In the genomic region with DNA sequence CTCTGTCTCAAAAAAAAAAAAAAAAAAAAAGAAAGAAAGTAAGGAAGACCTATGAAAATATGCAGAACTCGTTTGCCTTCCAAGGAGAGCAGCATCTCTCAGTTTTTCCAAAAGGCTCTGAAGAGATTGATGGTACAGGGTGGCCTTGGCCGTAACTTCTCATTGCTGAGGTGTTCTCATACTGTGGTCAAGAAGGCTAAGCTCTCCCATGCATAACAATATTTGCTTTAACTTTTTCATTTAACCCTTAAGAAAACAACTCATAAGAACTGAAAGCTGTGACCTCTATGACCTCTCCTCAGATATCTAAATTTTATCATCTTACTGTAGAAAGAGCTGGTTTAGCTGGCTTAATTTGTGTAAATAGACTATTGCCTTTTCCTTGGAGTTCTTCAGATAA, we compare ENCODE assay signal across 23 cellular contexts. TPM values are rescaled to one million over a fixed set of nuclear protein-coding genes. Genes with fewer than 3 reads are reported as not detected.
DNase-seq lines count a peak whose midpoint lies in the region; ATAC-seq and TF ChIP-seq lines count a peak whose summit lies in the region.
"Had no signal": no experiment of that assay in that cellular context is flagged by ENCODE, and none has a peak within 500 bp of the region (broad histone marks: within the 10 kb centered on the region; RNA-seq: fewer than 3 reads in every experiment).

No MANE protein-coding gene starts in this region.

- H3K27ac ChIP-seq in stomach (peak overlapping the region in 3 of 5 donors; percentile 54 to 82 (median 77)), right atrium auricular region (no peak overlapping the region)
- H3K27ac ChIP-seq: C4-2B, GM23248, SJSA1 had no signal

- WGBS in stomach, 5 donors: 40 to 48% (median 42%) methylated on average over 2 of the region's 2 CpGs

- no peaks in the 10 kb centered on the region for H3K9me3 ChIP-seq in stomach
- H3K9me3 ChIP-seq in right atrium auricular region: no peaks in the 10 kb centered on the region
- H3K9me3 ChIP-seq: SJSA1 had no signal

- peaks cover 8 to 37% (median 15%) of the 10 kb centered on the region in 4 donors for H3K4me1 ChIP-seq in stomach
- no peaks in the 10 kb centered on the region for H3K4me1 ChIP-seq in right atrium auricular region
- H3K4me1 ChIP-seq: SJSA1 had no signal

- H3K4me3 ChIP-seq in stomach (no peak overlapping the region), right atrium auricular region (no peak overlapping the region)
- H3K4me3 ChIP-seq: GM23248, SJSA1 had no signal

- no peaks in the 10 kb centered on the region for H3K27me3 ChIP-seq in stomach
- H3K27me3 ChIP-seq in right atrium auricular region: no peaks in the 10 kb centered on the region
- H3K27me3 ChIP-seq: SJSA1 had no signal

- H3K36me3 ChIP-seq in stomach: no peaks in the 10 kb centered on the region
- no peaks in the 10 kb centered on the region for H3K36me3 ChIP-seq in right atrium auricular region
- H3K36me3 ChIP-seq: SJSA1 had no signal

- TF ChIP-seq CTCF in stomach (IDR thresholded peaks at IDR 0.05): no peak
- TF ChIP-seq CTCF in right atrium auricular region (IDR thresholded peaks at IDR 0.05): no peak

- intact Hi-C loops in stomach (cut with DNase I; ENCODE audit: low total_unique reads): no loop called here

- no peaks in the 10 kb centered on the region for H3K9me3 Mint-ChIP-seq in stimulated activated effector memory CD8-positive, alpha-beta T cell treated with anti-CD3 and anti-CD28 coated beads, Interleukin-12 subunit alpha, Interleukin-12 subunit beta, amount 100 ng/mL, for 72 hours
- H3K9me3 Mint-ChIP-seq: CD8-positive, alpha-beta memory T cell; H9; HFFc6 had no signal

- H3K4me1 Mint-ChIP-seq in stimulated activated effector memory CD8-positive, alpha-beta T cell treated with anti-CD3 and anti-CD28 coated beads, Interleukin-12 subunit alpha, Interleukin-12 subunit beta, amount 100 ng/mL, for 72 hours: no peaks in the 10 kb centered on the region
- H3K4me1 Mint-ChIP-seq: CD8-positive, alpha-beta memory T cell had no signal

- ATAC-seq in GM18511 (IDR thresholded peaks at IDR 0.05; ENCODE audit: unreplicated experiment): peak; percentile 65
- ATAC-seq in GM19463 (IDR thresholded peaks at IDR 0.05; ENCODE audit: unreplicated experiment): peak; percentile 55
- ATAC-seq in HG03520 (IDR thresholded peaks at IDR 0.05; ENCODE audit: unreplicated experiment): peak; percentile 56
- ATAC-seq in stimulated activated effector memory CD8-positive, alpha-beta T cell treated with anti-CD3 and anti-CD28 coated beads, Interleukin-12 subunit alpha, Interleukin-12 subunit beta, amount 100 ng/mL, for 72 hours: no peak

- no peak for TF ChIP-seq POLR2A in stomach (IDR thresholded peaks at IDR 0.05)

- no peak overlapping the region for H3K4me3 Mint-ChIP-seq in stimulated activated effector memory CD8-positive, alpha-beta T cell treated with anti-CD3 and anti-CD28 coated beads, Interleukin-12 subunit alpha, Interleukin-12 subunit beta, amount 100 ng/mL, for 72 hours
- H3K4me3 Mint-ChIP-seq: CD8-positive, alpha-beta memory T cell; H9; HFFc6 had no signal

- DNase-seq in stomach (no peak), right atrium auricular region (ENCODE audit: low spot score) (no peak), NCI-H1092 (lab: John Stamatoyannopoulos, UW) (no peak)
- no peak for DNase-seq in stimulated activated effector memory CD8-positive, alpha-beta T cell treated with anti-CD3 and anti-CD28 coated beads, Interleukin-12 subunit alpha, Interleukin-12 subunit beta, amount 100 ng/mL, for 72 hours (ENCODE audit: low spot score in 2 of 2)
- DNase-seq: Calu3; CD8-positive, alpha-beta memory T cell; DMS153; GM23248; H9; HFFc6; Kasumi-1; NCI-H1417 treated with DMSO at 0.1 percent for 48 hours; NCI-H187 treated with DMSO at 0.1 percent for 48 hours; NCI-H2227 treated with DMSO at 0.1 percent for 48 hours; NCI-H510A treated with DMSO at 0.1 percent for 48 hours; NCI-H748 treated with DMSO at 0.1 percent for 48 hours; T-helper 1 cell had no signal

- H3K27ac Mint-ChIP-seq in stimulated activated effector memory CD8-positive, alpha-beta T cell treated with anti-CD3 and anti-CD28 coated beads, Interleukin-12 subunit alpha, Interleukin-12 subunit beta, amount 100 ng/mL, for 72 hours: no peak overlapping the region
- H3K27ac Mint-ChIP-seq: H9, HFFc6 had no signal

- H3K36me3 Mint-ChIP-seq in stimulated activated effector memory CD8-positive, alpha-beta T cell treated with anti-CD3 and anti-CD28 coated beads, Interleukin-12 subunit alpha, Interleukin-12 subunit beta, amount 100 ng/mL, for 72 hours: no peaks in the 10 kb centered on the region

- no peak for TF ChIP-seq EP300 in stomach (IDR thresholded peaks at IDR 0.05)

RNA-seq across cellular contexts. Expression of a gene that starts 37.1 kb away (rescaled TPM):
- 100 to 1,000 TPM in 3 of 5 donors, 10 to 100 TPM in 2; 71.5 to 194 (median 180) TPM for total RNA-seq in stomach
- 10 to 100 TPM; 11.9 to 37.9 (median 31.1) TPM for polyA plus RNA-seq in stomach
- total RNA-seq in right atrium auricular region: 10 to 100 TPM; 88.7 to 95.5 TPM
- total RNA-seq: H9, OCI-LY7 had no signal

Comparison
In these comparisons a context has a peak if more than half of its experiments do, and no peak if none do; other contexts are left out.
1. H3K27ac ChIP-seq: peak in stomach (3 of 5); none in right atrium auricular region (0 of 2).